In the genomic region with DNA sequence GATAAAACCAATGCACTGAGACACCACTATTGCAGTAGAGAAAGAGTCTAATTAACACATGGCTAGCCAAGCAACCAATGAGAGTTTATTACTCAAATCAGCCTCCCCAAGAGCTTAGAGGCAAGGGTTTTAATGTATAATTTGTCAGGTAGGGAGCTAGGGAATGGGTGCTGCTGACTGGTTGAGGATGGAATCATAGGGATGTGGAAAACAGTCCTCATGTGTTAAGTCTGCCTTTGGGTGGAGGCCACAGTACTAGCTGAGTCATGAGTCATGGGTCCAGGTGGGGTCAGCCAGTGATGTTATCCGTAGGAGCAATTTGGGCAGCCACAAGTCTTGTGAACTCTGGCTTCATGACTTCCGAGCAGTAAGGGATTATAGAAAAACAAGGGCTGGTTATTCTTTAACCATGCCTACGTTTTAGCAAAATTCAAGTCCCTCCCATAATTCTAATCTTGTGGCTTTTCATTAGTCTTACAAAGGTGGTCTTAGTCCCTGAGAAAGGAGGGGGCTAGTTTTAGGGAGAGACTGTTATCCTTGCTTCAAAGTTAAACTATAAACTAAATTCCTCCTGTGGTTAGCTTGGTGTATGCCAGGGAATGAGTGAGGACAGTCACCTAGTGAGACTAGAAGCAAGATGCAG, we compare ENCODE assay signal across 1 cellular context.
TF ChIP-seq lines count a peak whose summit lies in the region.

No MANE protein-coding gene starts in this region.

TF ChIP-seq in HepG2, 621 proteins besides CTCF, POLR2A, EP300 and RAD21 (continued from another document):
- no peak for TF ChIP-seq SRSF9 (IDR thresholded peaks at IDR 0.05; ENCODE audit: borderline replicate concordance, insufficient read depth, low read depth, low read length, poor library complexity, severe bottlenecking)
- TF ChIP-seq, protein P1, sequence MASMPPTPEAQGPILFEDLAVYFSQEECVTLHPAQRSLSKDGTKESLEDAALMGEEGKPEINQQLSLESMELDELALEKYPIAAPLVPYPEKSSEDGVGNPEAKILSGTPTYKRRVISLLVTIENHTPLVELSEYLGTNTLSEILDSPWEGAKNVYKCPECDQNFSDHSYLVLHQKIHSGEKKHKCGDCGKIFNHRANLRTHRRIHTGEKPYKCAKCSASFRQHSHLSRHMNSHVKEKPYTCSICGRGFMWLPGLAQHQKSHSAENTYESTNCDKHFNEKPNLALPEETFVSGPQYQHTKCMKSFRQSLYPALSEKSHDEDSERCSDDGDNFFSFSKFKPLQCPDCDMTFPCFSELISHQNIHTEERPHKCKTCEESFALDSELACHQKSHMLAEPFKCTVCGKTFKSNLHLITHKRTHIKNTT (CRISPR knock-in tag; IDR thresholded peaks at IDR 0.05) = no peak
- no peak for TF ChIP-seq RBM22 (optimal IDR thresholded peaks at IDR 0.05; ENCODE audit: low read length)
- 0 out of 2 replicates have a peak, but pooled peaks have one; percentile 33 for TF ChIP-seq DNMT3B (CRISPR knock-in tag; conservative IDR thresholded peaks at IDR 0.05)
- TF ChIP-seq ELF1 (CRISPR knock-in tag; IDR thresholded peaks at IDR 0.05) = no peak
- TF ChIP-seq ESRRA (CRISPR knock-in tag; IDR thresholded peaks at IDR 0.05; ENCODE audit: low read depth) = no peak
- no peak for TF ChIP-seq GTF3A (CRISPR knock-in tag; conservative IDR thresholded peaks at IDR 0.05)
- no peak for TF ChIP-seq ZNF678 (CRISPR knock-in tag; IDR thresholded peaks at IDR 0.05)
- 0 out of 2 replicates have a peak, but pooled peaks have one; percentile 20 for TF ChIP-seq SIX4 (CRISPR knock-in tag; IDR thresholded peaks at IDR 0.05)
- no peak for TF ChIP-seq AGO1 (IDR thresholded peaks at IDR 0.05; ENCODE audit: low read depth, low read length, poor library complexity, severe bottlenecking)
- no peak for TF ChIP-seq NPAS2 (CRISPR knock-in tag; IDR thresholded peaks at IDR 0.05; ENCODE audit: borderline replicate concordance)
- no peak for TF ChIP-seq JARID2 (CRISPR knock-in tag; IDR thresholded peaks at IDR 0.05; ENCODE audit: insufficient replicate concordance)
- no peak for TF ChIP-seq ELF3 (CRISPR knock-in tag; IDR thresholded peaks at IDR 0.05)
- TF ChIP-seq STAT5B (CRISPR knock-in tag; IDR thresholded peaks at IDR 0.05) = no peak
- TF ChIP-seq TCF7L2 (IDR thresholded peaks at IDR 0.05; ENCODE audit: low read depth, low read length) = no peak
- no peak for TF ChIP-seq ZNF772 (CRISPR knock-in tag; IDR thresholded peaks at IDR 0.05)
- no peak for TF ChIP-seq ZNF101 (CRISPR knock-in tag; IDR thresholded peaks at IDR 0.05; ENCODE audit: borderline replicate concordance, low read depth)
- TF ChIP-seq, protein P2, sequence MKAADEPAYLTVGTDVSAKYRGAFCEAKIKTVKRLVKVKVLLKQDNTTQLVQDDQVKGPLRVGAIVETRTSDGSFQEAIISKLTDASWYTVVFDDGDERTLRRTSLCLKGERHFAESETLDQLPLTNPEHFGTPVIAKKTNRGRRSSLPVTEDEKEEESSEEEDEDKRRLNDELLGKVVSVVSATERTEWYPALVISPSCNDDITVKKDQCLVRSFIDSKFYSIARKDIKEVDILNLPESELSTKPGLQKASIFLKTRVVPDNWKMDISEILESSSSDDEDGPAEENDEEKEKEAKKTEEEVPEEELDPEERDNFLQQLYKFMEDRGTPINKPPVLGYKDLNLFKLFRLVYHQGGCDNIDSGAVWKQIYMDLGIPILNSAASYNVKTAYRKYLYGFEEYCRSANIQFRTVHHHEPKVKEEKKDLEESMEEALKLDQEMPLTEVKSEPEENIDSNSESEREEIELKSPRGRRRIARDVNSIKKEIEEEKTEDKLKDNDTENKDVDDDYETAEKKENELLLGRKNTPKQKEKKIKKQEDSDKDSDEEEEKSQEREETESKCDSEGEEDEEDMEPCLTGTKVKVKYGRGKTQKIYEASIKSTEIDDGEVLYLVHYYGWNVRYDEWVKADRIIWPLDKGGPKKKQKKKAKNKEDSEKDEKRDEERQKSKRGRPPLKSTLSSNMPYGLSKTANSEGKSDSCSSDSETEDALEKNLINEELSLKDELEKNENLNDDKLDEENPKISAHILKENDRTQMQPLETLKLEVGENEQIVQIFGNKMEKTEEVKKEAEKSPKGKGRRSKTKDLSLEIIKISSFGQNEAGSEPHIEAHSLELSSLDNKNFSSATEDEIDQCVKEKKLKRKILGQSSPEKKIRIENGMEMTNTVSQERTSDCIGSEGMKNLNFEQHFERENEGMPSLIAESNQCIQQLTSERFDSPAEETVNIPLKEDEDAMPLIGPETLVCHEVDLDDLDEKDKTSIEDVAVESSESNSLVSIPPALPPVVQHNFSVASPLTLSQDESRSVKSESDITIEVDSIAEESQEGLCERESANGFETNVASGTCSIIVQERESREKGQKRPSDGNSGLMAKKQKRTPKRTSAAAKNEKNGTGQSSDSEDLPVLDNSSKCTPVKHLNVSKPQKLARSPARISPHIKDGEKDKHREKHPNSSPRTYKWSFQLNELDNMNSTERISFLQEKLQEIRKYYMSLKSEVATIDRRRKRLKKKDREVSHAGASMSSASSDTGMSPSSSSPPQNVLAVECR (CRISPR knock-in tag; IDR thresholded peaks at IDR 0.05; ENCODE audit: borderline replicate concordance) = no peak
- no peak for TF ChIP-seq ZNF274 (CRISPR knock-in tag; IDR thresholded peaks at IDR 0.05)
- no peak for TF ChIP-seq BHLHE40 (IDR thresholded peaks at IDR 0.05; ENCODE audit: low read length)
- TF ChIP-seq, protein P3, sequence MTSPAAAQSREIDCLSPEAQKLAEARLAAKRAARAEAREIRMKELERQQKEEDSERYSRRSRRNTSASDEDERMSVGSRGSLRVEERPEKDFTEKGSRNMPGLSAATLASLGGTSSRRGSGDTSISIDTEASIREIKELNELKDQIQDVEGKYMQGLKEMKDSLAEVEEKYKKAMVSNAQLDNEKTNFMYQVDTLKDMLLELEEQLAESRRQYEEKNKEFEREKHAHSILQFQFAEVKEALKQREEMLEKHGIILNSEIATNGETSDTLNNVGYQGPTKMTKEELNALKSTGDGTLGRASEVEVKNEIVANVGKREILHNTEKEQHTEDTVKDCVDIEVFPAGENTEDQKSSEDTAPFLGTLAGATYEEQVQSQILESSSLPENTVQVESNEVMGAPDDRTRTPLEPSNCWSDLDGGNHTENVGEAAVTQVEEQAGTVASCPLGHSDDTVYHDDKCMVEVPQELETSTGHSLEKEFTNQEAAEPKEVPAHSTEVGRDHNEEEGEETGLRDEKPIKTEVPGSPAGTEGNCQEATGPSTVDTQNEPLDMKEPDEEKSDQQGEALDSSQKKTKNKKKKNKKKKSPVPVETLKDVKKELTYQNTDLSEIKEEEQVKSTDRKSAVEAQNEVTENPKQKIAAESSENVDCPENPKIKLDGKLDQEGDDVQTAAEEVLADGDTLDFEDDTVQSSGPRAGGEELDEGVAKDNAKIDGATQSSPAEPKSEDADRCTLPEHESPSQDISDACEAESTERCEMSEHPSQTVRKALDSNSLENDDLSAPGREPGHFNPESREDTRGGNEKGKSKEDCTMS (CRISPR knock-in tag; conservative IDR thresholded peaks at IDR 0.05) = no peak
- TF ChIP-seq ZFP82 (CRISPR knock-in tag; IDR thresholded peaks at IDR 0.05; ENCODE audit: borderline replicate concordance) = no peak
- no peak for TF ChIP-seq TBL1XR1 (IDR thresholded peaks at IDR 0.05; ENCODE audit: borderline replicate concordance, low read length, partially characterized antibody)
- no peak for TF ChIP-seq HOXA7 (CRISPR knock-in tag; IDR thresholded peaks at IDR 0.05)
- TF ChIP-seq, protein P4, sequence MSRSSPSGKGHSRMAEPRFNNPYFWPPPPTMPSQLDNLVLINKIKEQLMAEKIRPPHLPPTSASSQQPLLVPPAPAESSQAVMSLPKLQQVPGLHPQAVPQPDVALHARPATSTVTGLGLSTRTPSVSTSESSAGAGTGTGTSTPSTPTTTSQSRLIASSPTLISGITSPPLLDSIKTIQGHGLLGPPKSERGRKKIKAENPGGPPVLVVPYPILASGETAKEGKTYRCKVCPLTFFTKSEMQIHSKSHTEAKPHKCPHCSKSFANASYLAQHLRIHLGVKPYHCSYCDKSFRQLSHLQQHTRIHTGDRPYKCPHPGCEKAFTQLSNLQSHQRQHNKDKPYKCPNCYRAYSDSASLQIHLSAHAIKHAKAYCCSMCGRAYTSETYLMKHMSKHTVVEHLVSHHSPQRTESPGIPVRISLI (CRISPR knock-in tag; IDR thresholded peaks at IDR 0.05; ENCODE audit: borderline replicate concordance) = no peak
- TF ChIP-seq ZNF136 (CRISPR knock-in tag; IDR thresholded peaks at IDR 0.05; ENCODE audit: low read depth) = no peak
- TF ChIP-seq, protein P5, sequence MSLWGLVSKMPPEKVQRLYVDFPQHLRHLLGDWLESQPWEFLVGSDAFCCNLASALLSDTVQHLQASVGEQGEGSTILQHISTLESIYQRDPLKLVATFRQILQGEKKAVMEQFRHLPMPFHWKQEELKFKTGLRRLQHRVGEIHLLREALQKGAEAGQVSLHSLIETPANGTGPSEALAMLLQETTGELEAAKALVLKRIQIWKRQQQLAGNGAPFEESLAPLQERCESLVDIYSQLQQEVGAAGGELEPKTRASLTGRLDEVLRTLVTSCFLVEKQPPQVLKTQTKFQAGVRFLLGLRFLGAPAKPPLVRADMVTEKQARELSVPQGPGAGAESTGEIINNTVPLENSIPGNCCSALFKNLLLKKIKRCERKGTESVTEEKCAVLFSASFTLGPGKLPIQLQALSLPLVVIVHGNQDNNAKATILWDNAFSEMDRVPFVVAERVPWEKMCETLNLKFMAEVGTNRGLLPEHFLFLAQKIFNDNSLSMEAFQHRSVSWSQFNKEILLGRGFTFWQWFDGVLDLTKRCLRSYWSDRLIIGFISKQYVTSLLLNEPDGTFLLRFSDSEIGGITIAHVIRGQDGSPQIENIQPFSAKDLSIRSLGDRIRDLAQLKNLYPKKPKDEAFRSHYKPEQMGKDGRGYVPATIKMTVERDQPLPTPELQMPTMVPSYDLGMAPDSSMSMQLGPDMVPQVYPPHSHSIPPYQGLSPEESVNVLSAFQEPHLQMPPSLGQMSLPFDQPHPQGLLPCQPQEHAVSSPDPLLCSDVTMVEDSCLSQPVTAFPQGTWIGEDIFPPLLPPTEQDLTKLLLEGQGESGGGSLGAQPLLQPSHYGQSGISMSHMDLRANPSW (CRISPR knock-in tag; IDR thresholded peaks at IDR 0.05; ENCODE audit: borderline replicate concordance) = no peak
- TF ChIP-seq RELA (CRISPR knock-in tag; IDR thresholded peaks at IDR 0.05) = no peak
- TF ChIP-seq ZNF432 (CRISPR knock-in tag; IDR thresholded peaks at IDR 0.05; ENCODE audit: borderline replicate concordance) = no peak
- peak; percentile 31; the same call in 1 of the 2 replicates for TF ChIP-seq SOX5 (CRISPR knock-in tag; IDR thresholded peaks at IDR 0.05; ENCODE audit: borderline replicate concordance)
- TF ChIP-seq FOSL2 (CRISPR knock-in tag; IDR thresholded peaks at IDR 0.05) = peak; percentile 96
- no peak for TF ChIP-seq HMGA1 (CRISPR knock-in tag; conservative IDR thresholded peaks at IDR 0.05)
- no peak for TF ChIP-seq GABPA (IDR thresholded peaks at IDR 0.05; ENCODE audit: low read depth, low read length)
- TF ChIP-seq GABPA (CRISPR knock-in tag; IDR thresholded peaks at IDR 0.05; ENCODE audit: low read depth) = no peak; the same call in 1 of the 2 replicates
- TF ChIP-seq CEBPB (IDR thresholded peaks at IDR 0.05; ENCODE audit: borderline replicate concordance, low read depth, low read length) = no peak
- peak; percentile 59; the same call in 1 of the 2 replicates for TF ChIP-seq PITX1 (CRISPR knock-in tag; IDR thresholded peaks at IDR 0.05)
- TF ChIP-seq, protein P6, sequence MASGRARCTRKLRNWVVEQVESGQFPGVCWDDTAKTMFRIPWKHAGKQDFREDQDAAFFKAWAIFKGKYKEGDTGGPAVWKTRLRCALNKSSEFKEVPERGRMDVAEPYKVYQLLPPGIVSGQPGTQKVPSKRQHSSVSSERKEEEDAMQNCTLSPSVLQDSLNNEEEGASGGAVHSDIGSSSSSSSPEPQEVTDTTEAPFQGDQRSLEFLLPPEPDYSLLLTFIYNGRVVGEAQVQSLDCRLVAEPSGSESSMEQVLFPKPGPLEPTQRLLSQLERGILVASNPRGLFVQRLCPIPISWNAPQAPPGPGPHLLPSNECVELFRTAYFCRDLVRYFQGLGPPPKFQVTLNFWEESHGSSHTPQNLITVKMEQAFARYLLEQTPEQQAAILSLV (CRISPR knock-in tag; IDR thresholded peaks at IDR 0.05; ENCODE audit: borderline replicate concordance) = no peak
- no peak for TF ChIP-seq CENPX (CRISPR knock-in tag; IDR thresholded peaks at IDR 0.05)
TF ChIP-seq in HepG2: peak in this region for 78.
